30 cellular contexts compared by ENCODE assay signal in genomic region chr3:122636697-122637096, GRCh38. TPM values are rescaled to one million over a fixed set of nuclear protein-coding genes. Genes with fewer than 3 reads are reported as not detected.
"Had no signal": no experiment of that assay in that cellular context is flagged by ENCODE, and none has a peak within 500 bp of the region (broad histone marks: within the 10 kb centered on the region; RNA-seq: fewer than 3 reads in every experiment).

No MANE protein-coding gene starts in this region.

- DNase-seq: activated CD4-positive, alpha-beta T cell treated with anti-CD3 and anti-CD28 coated beads for 4 hours; activated CD4-positive, alpha-beta T cell treated with anti-CD3 and anti-CD28 coated beads, Interleukin-2, amount 50 U/mL, for 4 hours; activated naive CD4-positive, alpha-beta T cell; activated T-cell treated with anti-CD3 and anti-CD28 coated beads for 4 hours; activated T-cell treated with anti-CD3 and anti-CD28 coated beads, Interleukin-2, amount 50 U/mL, for 72 hours; cerebellar nuclear complex; colonic mucosa; effector CD8-positive, alpha-beta T cell; foreskin fibroblast; heart left ventricle; hypothalamus; left ventricle myocardium superior; midbrain; naive thymus-derived CD4-positive, alpha-beta T cell; pancreas; sigmoid colon; small intestine; stimulated activated CD4-positive, alpha-beta T cell treated with anti-CD3 and anti-CD28 coated beads, Interleukin-4, amount 100 ng/mL, for 4 hours; stimulated activated CD8-positive, alpha-beta memory T cell treated with anti-CD3 and anti-CD28 coated beads, Interleukin-4, amount 100 ng/mL, for 48 hours; stimulated activated naive CD8-positive, alpha-beta T cell treated with anti-CD3 and anti-CD28 coated beads, Interleukin-15, amount 100 ng/mL, for 72 hours; substantia nigra; T-helper 9 cell had no signal

- H3K4me3 ChIP-seq: cardiac muscle cell, colonic mucosa, heart left ventricle, pancreas, prostate gland, sigmoid colon had no signal

- H3K27me3 ChIP-seq: cardiac muscle cell, colonic mucosa, heart left ventricle, pancreas, sigmoid colon had no signal

- ATAC-seq: activated naive CD4-positive, alpha-beta T cell treated with anti-CD3 and anti-CD28 coated beads, Interleukin-2, amount 50 U/mL, for 72 hours; activated T-cell treated with anti-CD3 and anti-CD28 coated beads, Interleukin-2, amount 50 U/mL, for 72 hours; heart left ventricle; left ventricle myocardium superior; naive thymus-derived CD4-positive, alpha-beta T cell; pancreas; stimulated activated memory B cell treated with anti-CD40 and anti-IgM and Interleukin-4, amounts not matched to agents 10 μg/mL and 1 μg/mL and 100 μg/mL, for 72 hours; stimulated activated naive CD8-positive, alpha-beta T cell treated with anti-CD3 and anti-CD28 coated beads, Interleukin-15, amount 100 ng/mL, for 72 hours had no signal

- H3K9me3 ChIP-seq: colonic mucosa, heart left ventricle, pancreas, prostate gland, sigmoid colon had no signal

- H3K36me3 ChIP-seq: cardiac muscle cell, colonic mucosa, heart left ventricle, pancreas, prostate gland, sigmoid colon had no signal

- H3K27ac ChIP-seq: cardiac muscle cell, colonic mucosa, heart left ventricle, pancreas, prostate gland, sigmoid colon, VCaP had no signal

- H3K4me1 ChIP-seq: colonic mucosa, heart left ventricle, prostate gland, sigmoid colon had no signal

- FAIRE-seq: endometrium, pancreas, small intestine, TTC549 had no signal

RNA-seq across cellular contexts. Expression of gene PARP14, which starts 43.9 kb away (rescaled TPM):
- polyA plus RNA-seq: neural cell had no signal

RNA-seq across cellular contexts. Expression of gene PARP15, which starts 59.2 kb away (rescaled TPM):
- total RNA-seq: cardiac muscle cell had no signal
- polyA plus RNA-seq: neural cell had no signal
